In the genomic region with DNA sequence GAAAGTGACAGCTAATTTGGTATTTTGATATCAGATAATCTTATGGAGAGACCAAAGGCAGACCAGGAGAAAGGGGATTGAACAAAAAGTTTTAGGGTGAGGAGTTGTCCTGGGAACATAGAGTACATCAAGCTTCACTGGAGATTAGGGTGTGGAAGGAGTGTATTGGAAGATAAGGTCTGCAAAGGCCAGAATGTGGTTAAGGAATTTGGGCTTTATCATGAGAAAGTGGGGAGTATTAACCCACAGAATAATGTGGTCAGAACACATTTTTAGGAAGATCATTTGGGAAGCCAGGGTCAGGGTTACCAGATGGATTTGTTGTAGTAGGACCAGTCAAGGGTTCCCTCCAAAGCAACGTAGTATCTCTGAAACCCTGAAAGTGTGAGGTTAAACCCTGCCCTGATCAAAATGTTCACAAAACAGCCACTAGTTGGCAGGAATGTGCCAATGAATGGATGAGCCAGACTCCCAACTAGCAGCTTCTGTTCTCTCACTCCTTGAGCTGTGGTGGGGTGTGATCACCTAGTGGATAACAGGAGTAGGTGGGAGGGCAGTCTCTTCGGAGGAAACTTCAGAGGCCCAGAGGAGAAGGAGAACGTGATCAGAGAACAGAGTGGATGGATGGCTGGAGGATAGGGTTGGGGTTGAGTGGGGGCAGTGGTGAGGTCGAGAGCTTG, we compare ENCODE assay signal across 8 cellular contexts. TPM values are rescaled to one million over a fixed set of nuclear protein-coding genes. Genes with fewer than 3 reads are reported as not detected.
DNase-seq lines count a peak whose midpoint lies in the region; ATAC-seq and TF ChIP-seq lines count a peak whose summit lies in the region.

No MANE protein-coding gene starts in this region.

- peak; percentile 27 for ATAC-seq in HG03565 (IDR thresholded peaks at IDR 0.05; ENCODE audit: unreplicated experiment)
- ATAC-seq in activated CD8-positive, alpha-beta T cell treated with anti-CD3 and anti-CD28 coated beads, Interleukin-2, amount 10 ng/mL, durations not matched to agents 7 days and 5 days = peak; percentile 55
- no peak for ATAC-seq in GM21390 (IDR thresholded peaks at IDR 0.05; ENCODE audit: unreplicated experiment)

- H3K4me3 Mint-ChIP-seq in activated CD8-positive, alpha-beta T cell treated with anti-CD3 and anti-CD28 coated beads, Interleukin-2, amount 10 ng/mL, durations not matched to agents 7 days and 5 days = peak overlapping the region; percentile 72
- peak overlapping the region; percentile 83 for H3K4me3 Mint-ChIP-seq in nephron progenitor cell

- CTCF ChIA-PET in activated CD8-positive, alpha-beta T cell treated with anti-CD3 and anti-CD28 coated beads, Interleukin-2, amount 10 ng/mL, durations not matched to agents 7 days and 5 days (lab: Charles Lee) = interaction anchor here (0.7 to 5.4 kb wide), 44 partner anchors 9 to 460 kb away, joined by 3 to 192 read pairs (median 4); a partner anchor contains a TSS

- H3K27me3 Mint-ChIP-seq in activated CD8-positive, alpha-beta T cell treated with anti-CD3 and anti-CD28 coated beads, Interleukin-2, amount 10 ng/mL, durations not matched to agents 7 days and 5 days (ENCODE audit: low read depth) = no peaks in the 10 kb centered on the region
- peaks cover 3% of the 10 kb centered on the region for H3K27me3 Mint-ChIP-seq in nephron progenitor cell (ENCODE audit: low read depth, poor library complexity)

- H3K4me1 Mint-ChIP-seq in activated CD8-positive, alpha-beta T cell treated with anti-CD3 and anti-CD28 coated beads, Interleukin-2, amount 10 ng/mL, durations not matched to agents 7 days and 5 days (ENCODE audit: low read depth) = peaks cover 46% of the 10 kb centered on the region
- H3K4me1 Mint-ChIP-seq in nephron progenitor cell = peaks cover 26% of the 10 kb centered on the region

- POLR2A ChIA-PET in activated CD8-positive, alpha-beta T cell treated with anti-CD3 and anti-CD28 coated beads, Interleukin-2, amount 10 ng/mL, durations not matched to agents 7 days and 5 days (lab: Charles Lee) = interaction anchor here (0.5 to 3.1 kb wide), 8 partner anchors 11 to 435 kb away, joined by 3 to 23 read pairs (median 4); a partner anchor contains a TSS

- peak overlapping the region; percentile 91 for H3K27ac Mint-ChIP-seq in activated CD8-positive, alpha-beta T cell treated with anti-CD3 and anti-CD28 coated beads, Interleukin-2, amount 10 ng/mL, durations not matched to agents 7 days and 5 days
- peak overlapping the region; percentile 19 for H3K27ac Mint-ChIP-seq in nephron progenitor cell

- peak; percentile 42 to 80 for DNase-seq in NCI-H2081 (lab: John Stamatoyannopoulos, UW)
- no peak for DNase-seq in NCI-H2081 treated with DMSO at 0.1 percent for 48 hours (lab: John Stamatoyannopoulos, UW)
- peak; percentile 99 for DNase-seq in NCI-H748 treated with DMSO at 0.1 percent for 48 hours (lab: John Stamatoyannopoulos, UW)
- DNase-seq in activated CD8-positive, alpha-beta T cell treated with anti-CD3 and anti-CD28 coated beads, Interleukin-2, amount 10 ng/mL, durations not matched to agents 7 days and 5 days = peak; percentile 78
- DNase-seq in fibroblast of mammary gland (ENCODE audit: low read depth) = peak; percentile 71
- DNase-seq in nephron progenitor cell = peak; percentile 38

- peaks cover 28% of the 10 kb centered on the region for H3K36me3 Mint-ChIP-seq in activated CD8-positive, alpha-beta T cell treated with anti-CD3 and anti-CD28 coated beads, Interleukin-2, amount 10 ng/mL, durations not matched to agents 7 days and 5 days (ENCODE audit: low read depth)
- H3K36me3 Mint-ChIP-seq in nephron progenitor cell (ENCODE audit: low read depth) = peaks cover 11% of the 10 kb centered on the region

- no peak overlapping the region for H3K4me3 ChIP-seq in fibroblast of mammary gland (ENCODE audit: control insufficient read depth, low read depth, low read length)

- no peaks in the 10 kb centered on the region for H3K9me3 Mint-ChIP-seq in activated CD8-positive, alpha-beta T cell treated with anti-CD3 and anti-CD28 coated beads, Interleukin-2, amount 10 ng/mL, durations not matched to agents 7 days and 5 days (ENCODE audit: insufficient read depth)
- H3K9me3 Mint-ChIP-seq in nephron progenitor cell = peaks cover 6% of the 10 kb centered on the region

- peak; percentile 90 for TF ChIP-seq CTCF in fibroblast of mammary gland (conservative IDR thresholded peaks at IDR 0.05; ENCODE audit: control insufficient read depth, insufficient read depth, low read depth, low read length)
- peak; percentile 60 for TF ChIP-seq CTCF in nephron progenitor cell (IDR thresholded peaks at IDR 0.05)

RNA-seq across cellular contexts. Expression of a gene that starts 35.8 kb away (rescaled TPM):
- 100 to 1,000 TPM; 113 to 123 TPM for total RNA-seq in activated CD8-positive, alpha-beta T cell treated with anti-CD3 and anti-CD28 coated beads, Interleukin-2, amount 10 ng/mL, durations not matched to agents 7 days and 5 days
